ENCODE assay signal across 8 cellular contexts in genomic region chr19:42295831-42296525, GRCh38. TPM values are rescaled to one million over a fixed set of nuclear protein-coding genes. Genes with fewer than 3 reads are reported as not detected.
DNase-seq lines count a peak whose midpoint lies in the region; ATAC-seq, FAIRE-seq and TF ChIP-seq lines count a peak whose summit lies in the region.

No MANE protein-coding gene starts in this region.

- no peak for TF ChIP-seq EP300 in Ishikawa (IDR thresholded peaks at IDR 0.05; ENCODE audit: borderline replicate concordance)

- H3K79me1 ChIP-seq in trophoblast cell (ENCODE audit: low read length): no peaks in the 10 kb centered on the region

- DNase-seq in GM12891 (ENCODE audit: insufficient read length, low spot score): peak; percentile 87
- DNase-seq in RPMI8226: peak; percentile 72
- peak; percentile 80 for DNase-seq in activated T-helper 2 cell treated with anti-CD3 and anti-CD28 coated beads, Interferon-gamma antibody, Interleukin-2, Interleukin-4, amounts not matched to agents 10 μg/mL and 5 μg/mL and 100 μg/mL, durations not matched to agents 14 hours and 24 hours and 36 hours (ENCODE audit: low spot score)
- peak in 1 of 2 donors; percentile 40 for DNase-seq in foreskin keratinocyte
- peak; percentile 72 to 90 for DNase-seq in trophoblast cell
- peak; percentile 85 for DNase-seq in ureter (ENCODE audit: low spot score)

- H3K9ac ChIP-seq in trophoblast cell (ENCODE audit: low read length): no peak overlapping the region

- intact Hi-C loops in activated T-helper 2 cell treated with anti-CD3 and anti-CD28 coated beads, Interferon-gamma antibody, Interleukin-2, Interleukin-4, amounts not matched to agents 10 μg/mL and 5 μg/mL and 100 μg/mL, durations not matched to agents 14 hours and 24 hours and 36 hours (cut with micrococcal nuclease): loop anchor here (1.0 to 5.0 kb wide), 3 partner anchors 94 to 188 kb away; partner anchors contain the start of gene POU2F2

- peaks cover 58 to 61% of the 10 kb centered on the region in 2 experiments for H3K36me3 ChIP-seq in trophoblast cell (ENCODE audit: control insufficient read depth in 1 of 2, insufficient read depth in 2 of 2, low read length in 2 of 2)

- H3K4me2 ChIP-seq in trophoblast cell (ENCODE audit: low read length): no peak overlapping the region

- no peak overlapping the region for H3K23ac ChIP-seq in trophoblast cell (ENCODE audit: low read length)

- TF ChIP-seq RAD21 in Ishikawa (IDR thresholded peaks at IDR 0.05; ENCODE audit: low read depth): peak; percentile 74

- no peak overlapping the region for H2BK12ac ChIP-seq in trophoblast cell (ENCODE audit: low read length)

- no peaks in the 10 kb centered on the region for H3K79me2 ChIP-seq in trophoblast cell (ENCODE audit: control insufficient read depth, insufficient read depth, low read length, poor library complexity)

- H4K91ac ChIP-seq in trophoblast cell (ENCODE audit: low read depth, low read length): no peak overlapping the region

- peaks cover 29% of the 10 kb centered on the region for H3K36me3 Mint-ChIP-seq in activated T-helper 2 cell treated with anti-CD3 and anti-CD28 coated beads, Interferon-gamma antibody, Interleukin-2, Interleukin-4, amounts not matched to agents 10 μg/mL and 5 μg/mL and 100 μg/mL, durations not matched to agents 14 hours and 24 hours and 36 hours (ENCODE audit: low read depth)

- H2BK120ac ChIP-seq in trophoblast cell (ENCODE audit: insufficient read depth, low read length, poor library complexity): no peak overlapping the region

- H2AK5ac ChIP-seq in trophoblast cell (ENCODE audit: low read length): no peak overlapping the region

- H2AFZ ChIP-seq in trophoblast cell (ENCODE audit: insufficient read depth, low read length, poor library complexity): no peak overlapping the region

- peak; percentile 87 for TF ChIP-seq CTCF in foreskin keratinocyte (conservative IDR thresholded peaks at IDR 0.05)

- ATAC-seq in foreskin keratinocyte: peak; percentile 44
- ATAC-seq in HG02759 (IDR thresholded peaks at IDR 0.05; ENCODE audit: unreplicated experiment): no peak

- H3K27ac ChIP-seq in foreskin keratinocyte (no peak overlapping the region), trophoblast cell (ENCODE audit: low read depth, low read length) (no peak overlapping the region)

- H3K18ac ChIP-seq in trophoblast cell (ENCODE audit: low read length): no peak overlapping the region

- H3K4me1 ChIP-seq in foreskin keratinocyte (peaks cover 3% of the 10 kb centered on the region), trophoblast cell (ENCODE audit: control insufficient read depth in 1 of 2, insufficient read depth in 2 of 2, low read length in 2 of 2) (peaks cover 0 to under 1% of the 10 kb centered on the region in 2 experiments)

- FAIRE-seq in GM12891 (lab: Jason Lieb, UNC): peak; percentile 99

- H3K9me3 ChIP-seq in trophoblast cell (ENCODE audit: insufficient read depth, low read depth, low read length): peaks cover 3% of the 10 kb centered on the region

- no peaks in the 10 kb centered on the region for H3K27me3 Mint-ChIP-seq in activated T-helper 2 cell treated with anti-CD3 and anti-CD28 coated beads, Interferon-gamma antibody, Interleukin-2, Interleukin-4, amounts not matched to agents 10 μg/mL and 5 μg/mL and 100 μg/mL, durations not matched to agents 14 hours and 24 hours and 36 hours (ENCODE audit: low read depth)

- H2BK5ac ChIP-seq in trophoblast cell (ENCODE audit: low read depth, low read length, poor library complexity): no peak overlapping the region

- no peaks in the 10 kb centered on the region for H3K9me3 Mint-ChIP-seq in activated T-helper 2 cell treated with anti-CD3 and anti-CD28 coated beads, Interferon-gamma antibody, Interleukin-2, Interleukin-4, amounts not matched to agents 10 μg/mL and 5 μg/mL and 100 μg/mL, durations not matched to agents 14 hours and 24 hours and 36 hours

- WGBS in trophoblast cell (ENCODE audit: extremely low coverage, insufficient coverage, insufficient read length): no CpG with 5 or more reads among the region's 6 CpGs

- H3K4me3 Mint-ChIP-seq in activated T-helper 2 cell treated with anti-CD3 and anti-CD28 coated beads, Interferon-gamma antibody, Interleukin-2, Interleukin-4, amounts not matched to agents 10 μg/mL and 5 μg/mL and 100 μg/mL, durations not matched to agents 14 hours and 24 hours and 36 hours (ENCODE audit: low read depth): no peak overlapping the region

- no peak overlapping the region for H4K12ac ChIP-seq in trophoblast cell (ENCODE audit: low read depth, low read length)

- no peak overlapping the region for H3K14ac ChIP-seq in trophoblast cell (ENCODE audit: low read length)

- H3K27ac Mint-ChIP-seq in activated T-helper 2 cell treated with anti-CD3 and anti-CD28 coated beads, Interferon-gamma antibody, Interleukin-2, Interleukin-4, amounts not matched to agents 10 μg/mL and 5 μg/mL and 100 μg/mL, durations not matched to agents 14 hours and 24 hours and 36 hours: no peak overlapping the region

- no peak overlapping the region for H3K4me3 ChIP-seq in trophoblast cell (ENCODE audit: low read depth, low read length)

- H3K4ac ChIP-seq in trophoblast cell (ENCODE audit: low read depth, low read length): no peak overlapping the region

- no peaks in the 10 kb centered on the region for H3K4me1 Mint-ChIP-seq in activated T-helper 2 cell treated with anti-CD3 and anti-CD28 coated beads, Interferon-gamma antibody, Interleukin-2, Interleukin-4, amounts not matched to agents 10 μg/mL and 5 μg/mL and 100 μg/mL, durations not matched to agents 14 hours and 24 hours and 36 hours (ENCODE audit: low read depth)

- TF ChIP-seq POLR2A in GM12891 (IDR thresholded peaks at IDR 0.05; ENCODE audit: low read depth, low read length): peak; percentile 36; the same call in 1 of the 2 replicates

- H4K8ac ChIP-seq in trophoblast cell (ENCODE audit: low read depth, low read length): no peak overlapping the region

- H3K27me3 ChIP-seq in foreskin keratinocyte (no peaks in the 10 kb centered on the region), trophoblast cell (ENCODE audit: insufficient read depth, low read length) (no peaks in the 10 kb centered on the region)

TF ChIP-seq in GM12891, 5 proteins besides CTCF, POLR2A, EP300 and RAD21:
- no peak for TF ChIP-seq TAF1 (IDR thresholded peaks at IDR 0.05; ENCODE audit: low read depth, low read length)
- TF ChIP-seq POU2F2 (IDR thresholded peaks at IDR 0.05; ENCODE audit: low read depth, low read length): 0 out of 2 replicates have a peak, but pooled peaks have one; percentile 27
- TF ChIP-seq POLR2AphosphoS5 (IDR thresholded peaks at IDR 0.05; ENCODE audit: low read depth, low read length): peak; percentile 43; the same call in 1 of the 2 replicates

TF ChIP-seq in Ishikawa, 13 proteins besides CTCF, POLR2A, EP300 and RAD21 (continues in another document):
- TF ChIP-seq CREB1 (IDR thresholded peaks at IDR 0.05; ENCODE audit: low read depth) (no peak), TCF12 (IDR thresholded peaks at IDR 0.05; ENCODE audit: low read depth) (no peak), FOXM1 (IDR thresholded peaks at IDR 0.05; ENCODE audit: borderline replicate concordance, low read depth) (no peak), USF1 (IDR thresholded peaks at IDR 0.05) (no peak), YY1 (IDR thresholded peaks at IDR 0.05; ENCODE audit: low read depth) (no peak), CEBPB (IDR thresholded peaks at IDR 0.05) (no peak), NFIC (IDR thresholded peaks at IDR 0.05) (no peak), TAF1 (IDR thresholded peaks at IDR 0.05; ENCODE audit: low read depth) (no peak)

RNA-seq across cellular contexts. Expression of gene PRR19, which starts 6.0 kb away (rescaled TPM):
- polyA plus RNA-seq in GM12891 (2012; ENCODE audit: low read depth, missing spikeins): 0.40 TPM
- total RNA-seq in activated T-helper 2 cell treated with anti-CD3 and anti-CD28 coated beads, Interferon-gamma antibody, Interleukin-2, Interleukin-4, amounts not matched to agents 10 μg/mL and 5 μg/mL and 100 μg/mL, durations not matched to agents 14 hours and 24 hours and 36 hours: 0.74 and 0.91 TPM in 2 replicates
- 1.4 and 1.5 TPM in 2 replicates for total RNA-seq in foreskin keratinocyte
- 2.3 TPM in 2 replicates for polyA plus RNA-seq in foreskin keratinocyte
- polyA plus RNA-seq in trophoblast cell (2013): 1.4 TPM in 2 replicates
- total RNA-seq in ureter: 1.6 TPM

RNA-seq across cellular contexts. Expression of gene PAFAH1B3, which starts 6.4 kb away (rescaled TPM):
- polyA plus RNA-seq in GM12891 (2012; ENCODE audit: low read depth, missing spikeins): 25.0 TPM
- 49.3 and 50.9 TPM in 2 replicates for total RNA-seq in activated T-helper 2 cell treated with anti-CD3 and anti-CD28 coated beads, Interferon-gamma antibody, Interleukin-2, Interleukin-4, amounts not matched to agents 10 μg/mL and 5 μg/mL and 100 μg/mL, durations not matched to agents 14 hours and 24 hours and 36 hours
- total RNA-seq in foreskin keratinocyte: 71.9 and 82.9 TPM in 2 replicates
- 106 and 121 TPM in 2 replicates for polyA plus RNA-seq in foreskin keratinocyte
- 57.4 and 59.4 TPM in 2 replicates for polyA plus RNA-seq in trophoblast cell (2013)
- 19.8 TPM for total RNA-seq in ureter

RNA-seq across cellular contexts. Expression of gene TMEM145, which starts 17.1 kb away (rescaled TPM):
- polyA plus RNA-seq in GM12891 (2012; ENCODE audit: low read depth, missing spikeins): 0.28 TPM
- 0.71 and 0.85 TPM in 2 replicates for total RNA-seq in activated T-helper 2 cell treated with anti-CD3 and anti-CD28 coated beads, Interferon-gamma antibody, Interleukin-2, Interleukin-4, amounts not matched to agents 10 μg/mL and 5 μg/mL and 100 μg/mL, durations not matched to agents 14 hours and 24 hours and 36 hours
- total RNA-seq in foreskin keratinocyte: not detected in 2 replicates
- 0.04 TPM in 1 of 2 replicates, not detected in the other for polyA plus RNA-seq in foreskin keratinocyte
- polyA plus RNA-seq in trophoblast cell (2013): 0.04 and 0.07 TPM in 2 replicates
- 1.4 TPM for total RNA-seq in ureter

RNA-seq across cellular contexts. Expression of gene CIC, which starts 26.9 kb away (rescaled TPM):
- 18.5 TPM for polyA plus RNA-seq in GM12891 (2012; ENCODE audit: low read depth, missing spikeins)
- 68.3 and 69.3 TPM in 2 replicates for total RNA-seq in activated T-helper 2 cell treated with anti-CD3 and anti-CD28 coated beads, Interferon-gamma antibody, Interleukin-2, Interleukin-4, amounts not matched to agents 10 μg/mL and 5 μg/mL and 100 μg/mL, durations not matched to agents 14 hours and 24 hours and 36 hours
- total RNA-seq in foreskin keratinocyte: 37.4 and 40.7 TPM in 2 replicates
- polyA plus RNA-seq in foreskin keratinocyte: 32.2 and 36.1 TPM in 2 replicates
- polyA plus RNA-seq in trophoblast cell (2013): 36.7 and 39.1 TPM in 2 replicates
- 83.4 TPM for total RNA-seq in ureter

RNA-seq across cellular contexts. Expression of gene MEGF8, which starts 29.5 kb away (rescaled TPM):
- polyA plus RNA-seq in GM12891 (2012; ENCODE audit: low read depth, missing spikeins): 4.0 TPM
- total RNA-seq in activated T-helper 2 cell treated with anti-CD3 and anti-CD28 coated beads, Interferon-gamma antibody, Interleukin-2, Interleukin-4, amounts not matched to agents 10 μg/mL and 5 μg/mL and 100 μg/mL, durations not matched to agents 14 hours and 24 hours and 36 hours: 9.7 and 10.3 TPM in 2 replicates
- total RNA-seq in foreskin keratinocyte (11.6 and 12.4 TPM in 2 replicates), ureter (22.0 TPM)
- 4.5 and 5.7 TPM in 2 replicates for polyA plus RNA-seq in foreskin keratinocyte
- polyA plus RNA-seq in trophoblast cell (2013): 14.0 and 15.0 TPM in 2 replicates
